In genomic region chr1:16167331-16168143, GRCh38 we compare ENCODE assay signal across 8 cellular contexts. TPM values are rescaled to one million over a fixed set of nuclear protein-coding genes. Genes with fewer than 3 reads are reported as not detected.
A peak's percentile ranks its signal among the peaks of the same experiment; 100 is the strongest.
DNase-seq lines count a peak whose midpoint lies in the region; ATAC-seq and TF ChIP-seq lines count a peak whose summit lies in the region.

No MANE protein-coding gene starts in this region.

- TF ChIP-seq CTCF in GM20000 (IDR thresholded peaks at IDR 0.05; ENCODE audit: extremely low read depth, missing control alignments) = no peak
- TF ChIP-seq CTCF in Panc1 (IDR thresholded peaks at IDR 0.05) = no peak

- DNase-seq in GM20000 (ENCODE audit: low spot score) (peak; percentile 89), Panc1 (ENCODE audit: low read depth, low spot score) (no peak), hepatic stellate cell (ENCODE audit: low spot score) (peak; percentile 61), NCI-H1092 (lab: John Stamatoyannopoulos, UW) (no peak), NCI-H345 treated with DMSO at 0.1 percent for 48 hours (lab: John Stamatoyannopoulos, UW; ENCODE audit: unreplicated experiment) (no peak), T1000 (lab: John Stamatoyannopoulos, UW) (no peak)
- DNase-seq in activated naive CD4-positive, alpha-beta T cell treated with anti-CD3 and anti-CD28 coated beads, Interleukin-2, amount 10 ng/mL, durations not matched to agents 7 days and 5 days = peak; percentile 80
- DNase-seq in stimulated activated CD4-positive, alpha-beta T cell treated with anti-CD3 and anti-CD28 coated beads, Interleukin-15, amount 100 ng/mL, for 1 hour (ENCODE audit: low read depth in 1 of 2, low spot score in 1 of 2) = peak; percentile 36 to 49

- peaks cover 72% of the 10 kb centered on the region for H3K4me1 ChIP-seq in Panc1 (ENCODE audit: control insufficient read depth, insufficient read depth, low read length)

- CTCF ChIA-PET in Panc1 (lab: Charles Lee) = no interaction called here
- CTCF ChIA-PET in activated naive CD4-positive, alpha-beta T cell treated with anti-CD3 and anti-CD28 coated beads, Interleukin-2, amount 10 ng/mL, durations not matched to agents 7 days and 5 days (lab: Charles Lee) = no interaction called here

- POLR2A ChIA-PET in Panc1 (lab: Charles Lee) = interaction anchor here (0.6 kb wide), 1 partner anchor 190 kb away, joined by 4 read pairs; no protein-coding TSS in a partner anchor

- in situ Hi-C loops in Panc1 (cut with HindIII; ENCODE audit: low pct_unique_long_range_greater_than_20kb, low sequenced_read_pairs) = no loop called here

- H3K36me3 Mint-ChIP-seq in activated naive CD4-positive, alpha-beta T cell treated with anti-CD3 and anti-CD28 coated beads, Interleukin-2, amount 10 ng/mL, durations not matched to agents 7 days and 5 days = no peaks in the 10 kb centered on the region

- H3K4me1 Mint-ChIP-seq in activated naive CD4-positive, alpha-beta T cell treated with anti-CD3 and anti-CD28 coated beads, Interleukin-2, amount 10 ng/mL, durations not matched to agents 7 days and 5 days = peaks cover 51% of the 10 kb centered on the region

- H3K27me3 ChIP-seq in Panc1 (ENCODE audit: control insufficient read depth, insufficient read depth, low read length) = no peaks in the 10 kb centered on the region

- H3K9me3 Mint-ChIP-seq in activated naive CD4-positive, alpha-beta T cell treated with anti-CD3 and anti-CD28 coated beads, Interleukin-2, amount 10 ng/mL, durations not matched to agents 7 days and 5 days = no peaks in the 10 kb centered on the region

- H3K4me3 ChIP-seq in Panc1 (ENCODE audit: low read depth in 2 of 2, low read length in 2 of 2) = peak overlapping the region; percentile 49 to 53

- no peaks in the 10 kb centered on the region for H3K36me3 ChIP-seq in Panc1 (ENCODE audit: control insufficient read depth, insufficient read depth, low read length)

- peaks cover 83% of the 10 kb centered on the region for H3K27me3 Mint-ChIP-seq in activated naive CD4-positive, alpha-beta T cell treated with anti-CD3 and anti-CD28 coated beads, Interleukin-2, amount 10 ng/mL, durations not matched to agents 7 days and 5 days

- ATAC-seq in Panc1 = peak; percentile 76

- BruUV-seq in Panc1 (replicated peaks; lab: Mats Ljungman, UMichigan) = no TSS peak

- no peak overlapping the region for H3K27ac Mint-ChIP-seq in activated naive CD4-positive, alpha-beta T cell treated with anti-CD3 and anti-CD28 coated beads, Interleukin-2, amount 10 ng/mL, durations not matched to agents 7 days and 5 days

- H3K4me3 Mint-ChIP-seq in activated naive CD4-positive, alpha-beta T cell treated with anti-CD3 and anti-CD28 coated beads, Interleukin-2, amount 10 ng/mL, durations not matched to agents 7 days and 5 days = peak overlapping the region; percentile 64

- H3K9me3 ChIP-seq in Panc1 (ENCODE audit: control insufficient read depth, insufficient read depth, low read depth, low read length) = no peaks in the 10 kb centered on the region

- intact Hi-C loops in Panc1 (cut with micrococcal nuclease; ENCODE audit: unreplicated experiment) = no loop called here

- H3K27ac ChIP-seq in Panc1 (ENCODE audit: low read length) = peak overlapping the region; percentile 90

RNA-seq across cellular contexts. Expression of gene EPHA2, which starts 11.7 kb away (rescaled TPM):
- total RNA-seq in Panc1 (2021; ENCODE audit: unreplicated experiment) = 263 TPM
- polyA plus RNA-seq in Panc1 (2012; ENCODE audit: insufficient read length) = 254 TPM

RNA-seq across cellular contexts. Expression of gene ARHGEF19, which starts 44.9 kb away (rescaled TPM):
- total RNA-seq in Panc1 (2021; ENCODE audit: unreplicated experiment) = 21.6 TPM
- 29.2 TPM for polyA plus RNA-seq in Panc1 (2012; ENCODE audit: insufficient read length)

Comparison
In these comparisons a context has a peak if more than half of its experiments do, and no peak if none do; other contexts are left out.
1. DNase-seq: peak in GM20000 (single experiment), activated naive CD4-positive, alpha-beta T cell treated with anti-CD3 and anti-CD28 coated beads, Interleukin-2, amount 10 ng/mL, durations not matched to agents 7 days and 5 days (single experiment), hepatic stellate cell (single experiment) and stimulated activated CD4-positive, alpha-beta T cell treated with anti-CD3 and anti-CD28 coated beads, Interleukin-15, amount 100 ng/mL, for 1 hour (2 of 2); none in Panc1 (single experiment), NCI-H1092 (single experiment), NCI-H345 treated with DMSO at 0.1 percent for 48 hours (single experiment) and T1000 (single experiment).